In genomic region chr2:199940373-199940772, GRCh38 we compare ENCODE assay signal across 8 cellular contexts. TPM values are rescaled to one million over a fixed set of nuclear protein-coding genes. Genes with fewer than 3 reads are reported as not detected.
DNase-seq lines count a peak whose midpoint lies in the region; ATAC-seq, FAIRE-seq and TF ChIP-seq lines count a peak whose summit lies in the region.

No MANE protein-coding gene starts in this region.

- intact Hi-C loops in lower lobe of right lung (cut with DNase I): no loop called here

- peaks cover 4% of the 10 kb centered on the region for H3K4me1 Mint-ChIP-seq in activated CD8-positive, alpha-beta T cell treated with anti-CD3 and anti-CD28 coated beads, Interleukin-2, amount 10 ng/mL, durations not matched to agents 7 days and 5 days (ENCODE audit: low read depth)

- peak; percentile 48 to 59; a peak in 4 of 5 replicates for TF ChIP-seq RAD21 in A549 (conservative IDR thresholded peaks at IDR 0.05 in 1 of 2, IDR thresholded peaks at IDR 0.05 in 1 of 2)

- ATAC-seq in A549 (peak; percentile 70 to 88), GM18511 (IDR thresholded peaks at IDR 0.05; ENCODE audit: unreplicated experiment) (peak; percentile 71), lower lobe of right lung (no peak), GM21717 (IDR thresholded peaks at IDR 0.05; ENCODE audit: unreplicated experiment) (no peak)
- ATAC-seq in activated CD8-positive, alpha-beta T cell treated with anti-CD3 and anti-CD28 coated beads, Interleukin-2, amount 10 ng/mL, durations not matched to agents 7 days and 5 days: peak; percentile 53

- H3K4me1 ChIP-seq in A549 (peaks cover 10% of the 10 kb centered on the region; the same call in 1 of the 3 replicates), lower lobe of right lung (no peaks in the 10 kb centered on the region)

- H3K9me3 Mint-ChIP-seq in activated CD8-positive, alpha-beta T cell treated with anti-CD3 and anti-CD28 coated beads, Interleukin-2, amount 10 ng/mL, durations not matched to agents 7 days and 5 days (ENCODE audit: insufficient read depth): no peaks in the 10 kb centered on the region

- DNase-seq in A549 (ENCODE audit: low read depth in 1 of 2, low spot score in 1 of 2) (peak; percentile 16 to 41), MV-4-11 (lab: John Stamatoyannopoulos, UW) (peak; percentile 77), myocyte (ENCODE audit: low read depth) (peak; percentile 35), lower lobe of right lung (no peak), G401 (ENCODE audit: low spot score) (no peak)
- no peak for DNase-seq in activated CD8-positive, alpha-beta T cell treated with anti-CD3 and anti-CD28 coated beads, Interleukin-2, amount 10 ng/mL, durations not matched to agents 7 days and 5 days

- in situ Hi-C loops in G401 (cut with HindIII; ENCODE audit: low sequenced_read_pairs): no loop called here

- no peaks in the 10 kb centered on the region for H3K27me3 ChIP-seq in lower lobe of right lung (ENCODE audit: low read depth)

- POLR2A ChIA-PET in A549 (lab: Yijun Ruan, JAX): interaction anchor here (0.8 kb wide), 1 partner anchor 29 kb away, joined by 4 read pairs; the partner anchor contains the start of gene C2orf69
- POLR2A ChIA-PET in activated CD8-positive, alpha-beta T cell treated with anti-CD3 and anti-CD28 coated beads, Interleukin-2, amount 10 ng/mL, durations not matched to agents 7 days and 5 days (lab: Charles Lee): no interaction called here

- peaks cover 72% of the 10 kb centered on the region for H3K36me3 ChIP-seq in lower lobe of right lung

- H3K27ac Mint-ChIP-seq in activated CD8-positive, alpha-beta T cell treated with anti-CD3 and anti-CD28 coated beads, Interleukin-2, amount 10 ng/mL, durations not matched to agents 7 days and 5 days: no peak overlapping the region

- WGBS in A549 (ENCODE audit: missing lambda C conversion rate): 95% methylated on average over 2 of the region's 2 CpGs

- no peak overlapping the region for H3K4me2 ChIP-seq in A549

- peak; percentile 43 for TF ChIP-seq CTCF in A549 (IDR thresholded peaks at IDR 0.05)
- no peak for TF ChIP-seq CTCF in lower lobe of right lung (IDR thresholded peaks at IDR 0.05)

- H3K27me3 Mint-ChIP-seq in activated CD8-positive, alpha-beta T cell treated with anti-CD3 and anti-CD28 coated beads, Interleukin-2, amount 10 ng/mL, durations not matched to agents 7 days and 5 days (ENCODE audit: low read depth): no peaks in the 10 kb centered on the region

- CTCF ChIA-PET in A549 (lab: Yijun Ruan, JAX): interaction anchor here (0.6 to 2.6 kb wide), 8 partner anchors 9 to 1627 kb away, joined by 3 to 10 read pairs (median 6); no protein-coding TSS in a partner anchor
- CTCF ChIA-PET in activated CD8-positive, alpha-beta T cell treated with anti-CD3 and anti-CD28 coated beads, Interleukin-2, amount 10 ng/mL, durations not matched to agents 7 days and 5 days (lab: Charles Lee): interaction anchor here (0.8 to 1.7 kb wide), 10 partner anchors 9 to 531 kb away, joined by 3 to 7 read pairs (median 4); no protein-coding TSS in a partner anchor

- H3K4me3 ChIP-seq in A549: no peak overlapping the region
- H3K4me3 ChIP-seq in lower lobe of right lung: no peak overlapping the region

- TF ChIP-seq POLR2A in A549 (IDR thresholded peaks at IDR 0.05; ENCODE audit: low read length): no peak

- H3K4me3 Mint-ChIP-seq in activated CD8-positive, alpha-beta T cell treated with anti-CD3 and anti-CD28 coated beads, Interleukin-2, amount 10 ng/mL, durations not matched to agents 7 days and 5 days: no peak overlapping the region

- TF ChIP-seq EP300 in A549 (IDR thresholded peaks at IDR 0.05): no peak

- H3K36me3 Mint-ChIP-seq in activated CD8-positive, alpha-beta T cell treated with anti-CD3 and anti-CD28 coated beads, Interleukin-2, amount 10 ng/mL, durations not matched to agents 7 days and 5 days (ENCODE audit: low read depth): peaks cover 34% of the 10 kb centered on the region

- FAIRE-seq in A549 (lab: Jason Lieb, UNC): no peak

- H3K27ac ChIP-seq in A549 (no peak overlapping the region), lower lobe of right lung (no peak overlapping the region)

- no peaks in the 10 kb centered on the region for H3K9me3 ChIP-seq in A549
- no peaks in the 10 kb centered on the region for H3K9me3 ChIP-seq in lower lobe of right lung

TF ChIP-seq in A549, 52 proteins besides CTCF, POLR2A, EP300 and RAD21:
- no peak for TF ChIP-seq TP53 (CRISPR knock-in tag; IDR thresholded peaks at IDR 0.05)
- peak; percentile 43; the same call in 2 of the 3 replicates for TF ChIP-seq SMC3 (IDR thresholded peaks at IDR 0.05)
- no peak for TF ChIP-seq EHF (CRISPR knock-in tag; IDR thresholded peaks at IDR 0.05)
- TF ChIP-seq RARB (CRISPR knock-in tag; IDR thresholded peaks at IDR 0.05): no peak
- no peak for TF ChIP-seq BCL3 (IDR thresholded peaks at IDR 0.05)
- no peak for TF ChIP-seq FOXS1 (CRISPR knock-in tag; IDR thresholded peaks at IDR 0.05)
- TF ChIP-seq HMGXB4 (CRISPR knock-in tag; IDR thresholded peaks at IDR 0.05; ENCODE audit: borderline replicate concordance): no peak
TF ChIP-seq in A549: peak in this region for 1.

RNA-seq across cellular contexts. Expression of gene TYW5, which starts 14.9 kb away (rescaled TPM):
- polyA plus RNA-seq in A549 (2011; rRNA removed) (10.1 and 15.2 TPM in 2 replicates), A549 (2017; fragmentation: RNase III; extraction: RNeasy Plus Mini Kit Qiagen cat#74134 plus additional on column Dnase treatment) (7.8 to 9.0 TPM (median 8.2 TPM) in 3 replicates)
- polyA plus RNA-seq in A549 (2012; cell fraction: cytosol; rRNA removed): 2.9 and 3.1 TPM in 2 replicates
- 2.4 and 4.4 TPM in 2 replicates for polyA plus RNA-seq in A549 (2012; cell fraction: nucleus; rRNA removed)
- 4.7 and 4.9 TPM in 2 replicates for polyA minus RNA-seq in A549 (2011; rRNA and poly(A)+ RNA removed)
- 1 to 10 TPM; 7.3 to 7.5 TPM for total RNA-seq in activated CD8-positive, alpha-beta T cell treated with anti-CD3 and anti-CD28 coated beads, Interleukin-2, amount 10 ng/mL, durations not matched to agents 7 days and 5 days
- total RNA-seq in myocyte (6.2 and 8.2 TPM in 2 replicates), lower lobe of right lung (5.8 TPM)
- 4.4 TPM for polyA plus RNA-seq in myocyte (2012)
- total RNA-seq in G401 (2014; rRNA removed; shearing (Covaris generic)): 3.7 and 7.4 TPM in 2 replicates

RNA-seq across cellular contexts. Expression of gene MAIP1, which starts 15.0 kb away (rescaled TPM):
- 36.0 and 36.9 TPM in 2 replicates for polyA plus RNA-seq in A549 (2011; rRNA removed)
- polyA plus RNA-seq in A549 (2012; cell fraction: cytosol; rRNA removed): 26.7 and 39.8 TPM in 2 replicates
- 12.5 and 25.5 TPM in 2 replicates for polyA plus RNA-seq in A549 (2012; cell fraction: nucleus; rRNA removed)
- polyA plus RNA-seq in A549 (2017; fragmentation: RNase III; extraction: RNeasy Plus Mini Kit Qiagen cat#74134 plus additional on column Dnase treatment): 50.4 to 51.8 TPM (median 50.9 TPM) in 3 replicates
- polyA minus RNA-seq in A549 (2011; rRNA and poly(A)+ RNA removed): 12.7 and 15.1 TPM in 2 replicates
- total RNA-seq in activated CD8-positive, alpha-beta T cell treated with anti-CD3 and anti-CD28 coated beads, Interleukin-2, amount 10 ng/mL, durations not matched to agents 7 days and 5 days: 10 to 100 TPM; 21.5 to 21.9 TPM
- total RNA-seq in myocyte: 14.5 and 19.7 TPM in 2 replicates
- polyA plus RNA-seq in myocyte (2012): 11.3 TPM
- total RNA-seq in lower lobe of right lung: 14.8 TPM
- total RNA-seq in G401 (2014; rRNA removed; shearing (Covaris generic)): 20.3 and 29.3 TPM in 2 replicates

RNA-seq across cellular contexts. Expression of gene C2orf69, which starts 29.3 kb away (rescaled TPM):
- polyA plus RNA-seq in A549 (2011; rRNA removed): 6.4 and 9.3 TPM in 2 replicates
- polyA plus RNA-seq in A549 (2012; cell fraction: cytosol; rRNA removed): 2.1 and 3.5 TPM in 2 replicates
- polyA plus RNA-seq in A549 (2012; cell fraction: nucleus; rRNA removed): 1.6 and 4.0 TPM in 2 replicates
- polyA plus RNA-seq in A549 (2017; fragmentation: RNase III; extraction: RNeasy Plus Mini Kit Qiagen cat#74134 plus additional on column Dnase treatment): 9.2 to 9.9 TPM (median 9.4 TPM) in 3 replicates
- 2.7 and 3.1 TPM in 2 replicates for polyA minus RNA-seq in A549 (2011; rRNA and poly(A)+ RNA removed)
- total RNA-seq in activated CD8-positive, alpha-beta T cell treated with anti-CD3 and anti-CD28 coated beads, Interleukin-2, amount 10 ng/mL, durations not matched to agents 7 days and 5 days: 10 to 100 TPM; 14.2 to 16.5 TPM
- total RNA-seq in myocyte: 10.9 and 13.3 TPM in 2 replicates
- polyA plus RNA-seq in myocyte (2012): 4.3 TPM
- total RNA-seq in lower lobe of right lung: 12.5 TPM
- total RNA-seq in G401 (2014; rRNA removed; shearing (Covaris generic)): 5.6 and 6.3 TPM in 2 replicates

Comparison
In these comparisons a context has a peak if more than half of its experiments do, and no peak if none do; other contexts are left out.
1. ATAC-seq: peak in A549 (2 of 2), GM18511 (single experiment) and activated CD8-positive, alpha-beta T cell treated with anti-CD3 and anti-CD28 coated beads, Interleukin-2, amount 10 ng/mL, durations not matched to agents 7 days and 5 days (single experiment); none in lower lobe of right lung (0 of 2) and GM21717 (single experiment).
2. DNase-seq: peak in A549 (2 of 2), MV-4-11 (single experiment) and myocyte (single experiment); none in activated CD8-positive, alpha-beta T cell treated with anti-CD3 and anti-CD28 coated beads, Interleukin-2, amount 10 ng/mL, durations not matched to agents 7 days and 5 days (single experiment), lower lobe of right lung (single experiment) and G401 (single experiment).